In the genomic region with DNA sequence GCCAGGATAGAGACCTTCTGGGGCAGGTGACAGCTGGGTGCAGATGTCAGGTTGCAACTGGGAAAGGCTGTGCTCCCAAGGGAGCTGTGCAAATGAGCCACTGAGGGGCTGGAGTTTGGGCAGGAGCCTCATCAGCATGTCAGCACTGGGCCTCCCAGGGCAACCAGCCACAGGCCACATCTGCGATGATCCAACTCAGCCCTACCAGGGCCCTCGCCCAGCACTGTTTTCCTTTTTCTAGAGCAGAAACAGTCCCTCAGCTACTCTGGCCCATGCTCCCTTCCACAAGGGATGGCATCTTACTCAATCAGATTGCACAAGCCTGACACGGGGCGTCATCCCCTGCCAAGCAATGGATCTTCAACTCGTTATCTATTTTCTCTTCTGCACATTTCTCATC, we compare ENCODE assay signal across 13 cellular contexts. TPM values are rescaled to one million over a fixed set of nuclear protein-coding genes. Genes with fewer than 3 reads are reported as not detected.
DNase-seq lines count a peak whose midpoint lies in the region; ATAC-seq and TF ChIP-seq lines count a peak whose summit lies in the region.
"Had no signal": no experiment of that assay in that cellular context is flagged by ENCODE, and none has a peak within 500 bp of the region (broad histone marks: within the 10 kb centered on the region; RNA-seq: fewer than 3 reads in every experiment).

No MANE protein-coding gene starts in this region.

- CTCF ChIA-PET in naive thymus-derived CD4-positive, alpha-beta T cell (lab: Charles Lee) = no interaction called here

- peak overlapping the region; percentile 28 for H3K27ac ChIP-seq in BLaER1
- H3K27ac ChIP-seq in naive thymus-derived CD4-positive, alpha-beta T cell (ENCODE audit: low read depth, low read length) = no peak overlapping the region

- H3K36me3 ChIP-seq in BLaER1 = 0 out of 2 replicates have a peak, but pooled peaks cover 4% of the 10 kb centered on the region
- no peaks in the 10 kb centered on the region for H3K36me3 ChIP-seq in naive thymus-derived CD4-positive, alpha-beta T cell (ENCODE audit: control insufficient read depth in 2 of 3, insufficient read depth in 3 of 3, low read length in 3 of 3)

- H3K4me3 ChIP-seq in BLaER1 = no peak overlapping the region
- H3K4me3 ChIP-seq in NB4 (ENCODE audit: low read depth, low read length) = no peak overlapping the region
- no peak overlapping the region for H3K4me3 ChIP-seq in naive thymus-derived CD4-positive, alpha-beta T cell (ENCODE audit: low read length)
- H3K4me3 ChIP-seq: GM12878, skin epidermis had no signal

- H3K4me2 ChIP-seq in BLaER1 = peak overlapping the region; percentile 81

- intact Hi-C loops in naive thymus-derived CD4-positive, alpha-beta T cell (cut with micrococcal nuclease) = no loop called here

- no peak overlapping the region for H3K4me3 Mint-ChIP-seq in naive thymus-derived CD4-positive, alpha-beta T cell

- H3K27me3 Mint-ChIP-seq in naive thymus-derived CD4-positive, alpha-beta T cell = no peaks in the 10 kb centered on the region

- no peaks in the 10 kb centered on the region for H4K20me1 ChIP-seq in BLaER1

- H3K9me3 Mint-ChIP-seq in naive thymus-derived CD4-positive, alpha-beta T cell = peaks cover 0 to 3% (median 0%) of the 10 kb centered on the region in 11 donors

- H3K27me3 ChIP-seq in BLaER1 = no peaks in the 10 kb centered on the region
- no peaks in the 10 kb centered on the region for H3K27me3 ChIP-seq in naive thymus-derived CD4-positive, alpha-beta T cell (ENCODE audit: control insufficient read depth in 2 of 2, insufficient read depth in 2 of 2, low read length in 2 of 2)

- H3K9me3 ChIP-seq in BLaER1 = no peaks in the 10 kb centered on the region
- no peaks in the 10 kb centered on the region for H3K9me3 ChIP-seq in naive thymus-derived CD4-positive, alpha-beta T cell (ENCODE audit: control insufficient read depth in 2 of 3, low read length in 3 of 3)

- peaks cover 5 to 84% (median 10%) of the 10 kb centered on the region in 7 donors for H3K4me1 Mint-ChIP-seq in naive thymus-derived CD4-positive, alpha-beta T cell

- peak; percentile 64 for DNase-seq in NB4 (ENCODE audit: low read depth)
- peak; percentile 86 for DNase-seq in fibroblast of gingiva (ENCODE audit: low read depth)
- DNase-seq in naive thymus-derived CD4-positive, alpha-beta T cell = no peak
- no peak for DNase-seq in SHP77 treated with DMSO at 0.1 percent for 48 hours (lab: John Stamatoyannopoulos, UW)
- no peak for DNase-seq in A172 (ENCODE audit: low spot score)
- no peak for DNase-seq in NCI-H1105 treated with DMSO at 0.1 percent for 48 hours (lab: John Stamatoyannopoulos, UW)
- DNase-seq in SW 1271 (lab: John Stamatoyannopoulos, UW) = no peak
- DNase-seq: activated CD4-positive, CD25-positive, alpha-beta regulatory T cell; activated gamma-delta T cell treated with Interleukin-2 at 50 U/mL for 16 hours; NCI-H146 had no signal

- no peak overlapping the region for H3K9ac ChIP-seq in BLaER1

- no peak for TF ChIP-seq POLR2A in NB4 (IDR thresholded peaks at IDR 0.05; ENCODE audit: extremely low read depth, insufficient read length)

- POLR2A ChIA-PET in naive thymus-derived CD4-positive, alpha-beta T cell (lab: Charles Lee) = no interaction called here

- peak overlapping the region in 1 of 9 donors; percentile 74 for H3K27ac Mint-ChIP-seq in naive thymus-derived CD4-positive, alpha-beta T cell

- H3K36me3 Mint-ChIP-seq in naive thymus-derived CD4-positive, alpha-beta T cell = peaks cover 0 to 81% (median 0%) of the 10 kb centered on the region in 5 donors

- peak; percentile 33 for ATAC-seq in naive thymus-derived CD4-positive, alpha-beta T cell
- ATAC-seq: GM12878 had no signal

- no peak for TF ChIP-seq CTCF in NB4 (IDR thresholded peaks at IDR 0.05; ENCODE audit: low read depth, low read length)

- H3K4me1 ChIP-seq in BLaER1 = peaks cover 42% of the 10 kb centered on the region
- no peaks in the 10 kb centered on the region for H3K4me1 ChIP-seq in naive thymus-derived CD4-positive, alpha-beta T cell (ENCODE audit: control insufficient read depth in 2 of 2, insufficient read depth in 2 of 2, low read length in 2 of 2)

RNA-seq across cellular contexts. Expression of a gene that starts 24.8 kb away (rescaled TPM):
- total RNA-seq in naive thymus-derived CD4-positive, alpha-beta T cell = 1 to 10 TPM in 2 of 5 experiments, under 1 TPM in 1, not detected in 2; 0.70 to 1.6 (median 1.2) TPM
- not detected for polyA plus RNA-seq in naive thymus-derived CD4-positive, alpha-beta T cell
- total RNA-seq in A172 (2014; rRNA removed; shearing (Covaris generic)) = 1.2 and 1.5 TPM in 2 replicates

Comparison
In these comparisons a context has a peak if more than half of its experiments do, and no peak if none do; other contexts are left out.
1. DNase-seq: peak in NB4 (single experiment) and fibroblast of gingiva (single experiment); none in naive thymus-derived CD4-positive, alpha-beta T cell (0 of 9), SHP77 treated with DMSO at 0.1 percent for 48 hours (single experiment), A172 (single experiment), NCI-H1105 treated with DMSO at 0.1 percent for 48 hours (single experiment) and SW 1271 (0 of 2).